9 cellular contexts compared by ENCODE assay signal in genomic region chr2:20593072-20594034, GRCh38. TPM values are rescaled to one million over a fixed set of nuclear protein-coding genes. Genes with fewer than 3 reads are reported as not detected.
DNase-seq lines count a peak whose midpoint lies in the region; ATAC-seq and TF ChIP-seq lines count a peak whose summit lies in the region.
"Had no signal": no experiment of that assay in that cellular context is flagged by ENCODE, and none has a peak within 500 bp of the region (broad histone marks: within the 10 kb centered on the region; RNA-seq: fewer than 3 reads in every experiment).

No MANE protein-coding gene starts in this region.

- 21% methylated on average over 18 of the region's 18 CpGs for WGBS in smooth muscle cell (ENCODE audit: low lambda C conversion rate)

- no peaks in the 10 kb centered on the region for H3K27me3 ChIP-seq in left ventricle myocardium inferior (ENCODE audit: low read depth)
- H3K27me3 ChIP-seq in smooth muscle cell (ENCODE audit: low read depth): no peaks in the 10 kb centered on the region

- H3K27ac Mint-ChIP-seq in HFFc6: peak overlapping the region; percentile 94
- peak overlapping the region; percentile 59 for H3K27ac Mint-ChIP-seq in activated T-helper 17 cell treated with anti-CD3 and anti-CD28 coated beads, Interleukin-2, amount 50 U/mL, for 72 hours

- H2AFZ ChIP-seq in smooth muscle cell (ENCODE audit: low read depth): no peak overlapping the region

- H3K4me2 ChIP-seq in smooth muscle cell: peak overlapping the region; percentile 45

- H3K9me3 Mint-ChIP-seq in HFFc6: no peaks in the 10 kb centered on the region
- no peaks in the 10 kb centered on the region for H3K9me3 Mint-ChIP-seq in activated T-helper 17 cell treated with anti-CD3 and anti-CD28 coated beads, Interleukin-2, amount 50 U/mL, for 72 hours
- H3K9me3 Mint-ChIP-seq: naive thymus-derived CD8-positive, alpha-beta T cell had no signal

- peak overlapping the region; percentile 92 for H3K27ac ChIP-seq in left ventricle myocardium inferior (replicated peaks)
- H3K27ac ChIP-seq in smooth muscle cell (ENCODE audit: low read depth): peak overlapping the region; percentile 98

- no peaks in the 10 kb centered on the region for H3K36me3 Mint-ChIP-seq in HFFc6 (ENCODE audit: low read depth)
- H3K36me3 Mint-ChIP-seq in activated T-helper 17 cell treated with anti-CD3 and anti-CD28 coated beads, Interleukin-2, amount 50 U/mL, for 72 hours (ENCODE audit: low read depth): no peaks in the 10 kb centered on the region
- H3K36me3 Mint-ChIP-seq: naive thymus-derived CD8-positive, alpha-beta T cell had no signal

- peak overlapping the region; percentile 50 for H3K4me3 Mint-ChIP-seq in HFFc6
- no peak overlapping the region for H3K4me3 Mint-ChIP-seq in activated T-helper 17 cell treated with anti-CD3 and anti-CD28 coated beads, Interleukin-2, amount 50 U/mL, for 72 hours
- H3K4me3 Mint-ChIP-seq: naive thymus-derived CD8-positive, alpha-beta T cell had no signal

- H3K4me3 ChIP-seq in left ventricle myocardium inferior (no peak overlapping the region), smooth muscle cell (no peak overlapping the region)

- TF ChIP-seq CTCF in HFFc6 (IDR thresholded peaks at IDR 0.05) (no peak), left ventricle myocardium inferior (IDR thresholded peaks at IDR 0.05; ENCODE audit: borderline replicate concordance) (no peak), smooth muscle cell (IDR thresholded peaks at IDR 0.05; ENCODE audit: borderline replicate concordance, insufficient read depth, poor library complexity, severe bottlenecking) (no peak)

- no peaks in the 10 kb centered on the region for H3K36me3 ChIP-seq in left ventricle myocardium inferior
- H3K36me3 ChIP-seq in smooth muscle cell (ENCODE audit: low read depth): no peaks in the 10 kb centered on the region

- H3K4me1 ChIP-seq in left ventricle myocardium inferior: peaks cover 84% of the 10 kb centered on the region
- peaks cover 50% of the 10 kb centered on the region for H3K4me1 ChIP-seq in smooth muscle cell (ENCODE audit: low read depth)

- ATAC-seq in activated T-helper 17 cell treated with anti-CD3 and anti-CD28 coated beads, Interleukin-2, amount 50 U/mL, for 72 hours (replicated peaks): no peak
- ATAC-seq: naive thymus-derived CD8-positive, alpha-beta T cell had no signal

- peak; percentile 78 for DNase-seq in HFFc6
- no peak for DNase-seq in left ventricle myocardium inferior
- DNase-seq in smooth muscle cell (lab: John Stamatoyannopoulos, UW; ENCODE audit: unreplicated experiment): no peak
- DNase-seq in stimulated activated CD4-positive, alpha-beta T cell treated with anti-CD3 and anti-CD28 coated beads, Interleukin-12 subunit alpha, Interleukin-12 subunit beta, amount 100 ng/mL, for 4 hours: no peak
- DNase-seq in stimulated activated CD4-positive, alpha-beta T cell treated with anti-CD3 and anti-CD28 coated beads, Interleukin-2, amount 100 ng/mL, for 48 hours: no peak
- no peak for DNase-seq in NAMALWA (ENCODE audit: low spot score)
- DNase-seq in NCI-H128 (lab: John Stamatoyannopoulos, UW; ENCODE audit: unreplicated experiment): no peak

- H3F3A ChIP-seq in smooth muscle cell (ENCODE audit: low read depth): peaks cover 19% of the 10 kb centered on the region

- H3K9me3 ChIP-seq in left ventricle myocardium inferior (replicated peaks) (no peaks in the 10 kb centered on the region), smooth muscle cell (replicated peaks; ENCODE audit: low read depth) (no peaks in the 10 kb centered on the region)

- peaks cover 1% of the 10 kb centered on the region for H3K27me3 Mint-ChIP-seq in HFFc6 (ENCODE audit: insufficient read depth)
- no peaks in the 10 kb centered on the region for H3K27me3 Mint-ChIP-seq in activated T-helper 17 cell treated with anti-CD3 and anti-CD28 coated beads, Interleukin-2, amount 50 U/mL, for 72 hours
- H3K27me3 Mint-ChIP-seq: naive thymus-derived CD8-positive, alpha-beta T cell had no signal

- peak overlapping the region; percentile 76 for H3K9ac ChIP-seq in smooth muscle cell (ENCODE audit: low read depth)

- no peaks in the 10 kb centered on the region for H3K79me2 ChIP-seq in smooth muscle cell (ENCODE audit: low read depth)

- intact Hi-C loops in left ventricle myocardium inferior (cut with micrococcal nuclease): no loop called here

- H4K20me1 ChIP-seq in smooth muscle cell (ENCODE audit: low read depth): no peaks in the 10 kb centered on the region

- peaks cover 92% of the 10 kb centered on the region for H3K4me1 Mint-ChIP-seq in HFFc6 (ENCODE audit: low read depth)
- peaks cover 18% of the 10 kb centered on the region for H3K4me1 Mint-ChIP-seq in activated T-helper 17 cell treated with anti-CD3 and anti-CD28 coated beads, Interleukin-2, amount 50 U/mL, for 72 hours

RNA-seq across cellular contexts. Expression of gene HS1BP3, which starts 57.5 kb away (rescaled TPM):
- total RNA-seq in HFFc6 (2021; fragmentation: NEBNext Ultra II Directional; extraction: Animal tissue kit (Norgen Biotek cat#: 25700)): 10 to 100 TPM; 12.7 to 17.3 (median 15.8) TPM
- total RNA-seq in activated T-helper 17 cell treated with anti-CD3 and anti-CD28 coated beads, Interleukin-2, amount 50 U/mL, for 72 hours: 10 to 100 TPM in 1 of 2 donors, 1 to 10 TPM in 1; 8.9 to 10.7 TPM
- total RNA-seq in left ventricle myocardium inferior (16.6 TPM), smooth muscle cell (9.3 and 12.7 TPM in 2 replicates)
- 20.1 and 20.4 TPM in 2 replicates for polyA plus RNA-seq in smooth muscle cell
